ENCODE assay signal across 7 cellular contexts in genomic region chr2:84924173-84925106, GRCh38. TPM values are rescaled to one million over a fixed set of nuclear protein-coding genes. Genes with fewer than 3 reads are reported as not detected.
DNase-seq lines count a peak whose midpoint lies in the region; ATAC-seq and TF ChIP-seq lines count a peak whose summit lies in the region.

No MANE protein-coding gene starts in this region.

- DNase-seq in fibroblast of the aortic adventitia (ENCODE audit: low read depth) (peak; percentile 72), NCI-H2107 treated with DMSO at 0.1 percent for 48 hours (lab: John Stamatoyannopoulos, UW; ENCODE audit: unreplicated experiment) (no peak), NCI-H2081 treated with DMSO at 0.1 percent for 48 hours (lab: John Stamatoyannopoulos, UW) (no peak)
- peak; percentile 66 for DNase-seq in stimulated activated CD8-positive, alpha-beta memory T cell treated with anti-CD3 and anti-CD28 coated beads, Interleukin-4, amount 100 ng/mL, for 48 hours

- TF ChIP-seq CTCF in fibroblast of the aortic adventitia (IDR thresholded peaks at IDR 0.05; ENCODE audit: insufficient read depth, low read length) = no peak

- H3K4me3 ChIP-seq in fibroblast of the aortic adventitia (ENCODE audit: low read depth, low read length) = no peak overlapping the region

- peak; percentile 31 for ATAC-seq in GM19025 (IDR thresholded peaks at IDR 0.05; ENCODE audit: low read depth, unreplicated experiment)
- peak; percentile 33 for ATAC-seq in HG03378 (IDR thresholded peaks at IDR 0.05; ENCODE audit: unreplicated experiment)
- ATAC-seq in activated CD4-positive, CD25-positive, alpha-beta regulatory T cell treated with anti-CD3 and anti-CD28 coated beads, Interleukin-2, amount 50 U/mL, for 24 hours = peak; percentile 9 to 10

RNA-seq across cellular contexts. Expression of gene TMSB10, which starts 19.0 kb away (rescaled TPM):
- total RNA-seq in fibroblast of the aortic adventitia (ENCODE audit: low replicate concordance) = 3,849 and 4,291 TPM in 2 replicates

RNA-seq across cellular contexts. Expression of gene TRABD2A, which starts 43.6 kb away (rescaled TPM):
- total RNA-seq in fibroblast of the aortic adventitia (ENCODE audit: low replicate concordance) = 0.33 and 1.6 TPM in 2 replicates

RNA-seq across cellular contexts. Expression of gene KCMF1, which starts 46.5 kb away (rescaled TPM):
- total RNA-seq in fibroblast of the aortic adventitia (ENCODE audit: low replicate concordance) = 28.5 and 64.5 TPM in 2 replicates

Comparison
In these comparisons a context has a peak if more than half of its experiments do, and no peak if none do; other contexts are left out.
1. DNase-seq: peak in fibroblast of the aortic adventitia (single experiment) and stimulated activated CD8-positive, alpha-beta memory T cell treated with anti-CD3 and anti-CD28 coated beads, Interleukin-4, amount 100 ng/mL, for 48 hours (single experiment); none in NCI-H2107 treated with DMSO at 0.1 percent for 48 hours (single experiment) and NCI-H2081 treated with DMSO at 0.1 percent for 48 hours (single experiment).
2. Peak in every context shown above with its lines, with median percentiles within 50 percentile points of each other: ATAC-seq.